In the genomic region with DNA sequence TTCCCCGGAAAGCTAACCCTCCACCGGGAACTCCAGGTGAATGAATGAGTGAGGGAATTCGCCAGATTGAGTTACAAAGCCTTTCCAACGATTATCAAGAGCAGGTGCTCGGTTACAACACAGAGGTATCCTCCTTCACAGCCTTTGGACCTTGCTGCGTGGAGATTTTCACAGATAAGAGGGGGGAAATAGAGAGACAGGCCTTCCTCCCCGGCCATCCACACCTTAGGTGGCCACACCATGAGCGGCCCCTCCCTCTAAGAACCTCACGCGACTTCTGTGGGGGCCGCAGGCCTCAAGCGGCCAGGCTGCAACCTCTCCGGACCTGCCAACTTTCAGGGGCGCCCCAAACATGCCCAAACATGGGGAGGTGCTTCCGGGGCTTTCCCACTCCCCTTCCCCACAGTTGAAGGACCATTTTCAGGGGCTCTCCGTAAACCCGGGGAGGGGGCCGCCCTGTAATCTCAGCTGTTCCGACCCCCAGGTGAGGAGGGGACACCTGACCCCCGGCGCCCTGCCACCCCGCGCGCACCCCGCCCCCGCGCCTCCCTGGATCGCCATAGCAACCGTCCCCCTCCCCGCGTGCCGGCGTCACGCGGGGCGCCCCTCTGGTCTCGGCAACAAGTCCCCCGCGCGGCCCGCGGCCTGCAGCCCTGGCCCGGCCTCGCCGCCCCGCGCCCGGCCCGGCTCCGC, we compare ENCODE assay signal across 8 cellular contexts. TPM values are rescaled to one million over a fixed set of nuclear protein-coding genes. Genes with fewer than 3 reads are reported as not detected.
DNase-seq lines count a peak whose midpoint lies in the region; ATAC-seq and TF ChIP-seq lines count a peak whose summit lies in the region.

No MANE protein-coding gene starts in this region.

- H3K4me2 ChIP-seq in skeletal muscle satellite cell (ENCODE audit: low read length): peak overlapping the region; percentile 99

- TF ChIP-seq POLR2A in NB4 (IDR thresholded peaks at IDR 0.05; ENCODE audit: extremely low read depth, insufficient read length): no peak

- H3K4me1 ChIP-seq in iPS DF 6.9 (ENCODE audit: control insufficient read depth, insufficient read depth, low read length) (peaks cover 7% of the 10 kb centered on the region), skeletal muscle satellite cell (ENCODE audit: control insufficient read depth, insufficient read depth, low read length) (peaks cover 20% of the 10 kb centered on the region)

- no CpG with 5 or more reads among the region's 50 CpGs for WGBS in iPS DF 6.9 (ENCODE audit: insufficient coverage, insufficient read length)

- peak overlapping the region; percentile 79 for H3K9ac ChIP-seq in skeletal muscle satellite cell (ENCODE audit: low read depth, low read length)

- peak; percentile 17 for ATAC-seq in GM21786 (IDR thresholded peaks at IDR 0.05; ENCODE audit: unreplicated experiment)

- no peaks in the 10 kb centered on the region for H3K27me3 ChIP-seq in iPS DF 6.9 (ENCODE audit: control insufficient read depth, insufficient read depth, low read length)
- peaks cover 4% of the 10 kb centered on the region for H3K27me3 ChIP-seq in skeletal muscle satellite cell (ENCODE audit: control insufficient read depth, insufficient read depth, low read length)

- H3K4me3 ChIP-seq in GM12875 (ENCODE audit: low read depth, low read length) (peak overlapping the region; percentile 60), NB4 (ENCODE audit: low read depth, low read length) (peak overlapping the region; percentile 94), iPS DF 6.9 (ENCODE audit: low read length) (peak overlapping the region; percentile 82), skeletal muscle satellite cell (ENCODE audit: low read length) (peak overlapping the region; percentile 79)

- TF ChIP-seq CTCF in GM12875 (IDR thresholded peaks at IDR 0.05; ENCODE audit: borderline replicate concordance, insufficient read depth, low read depth, low read length) (no peak), NB4 (IDR thresholded peaks at IDR 0.05; ENCODE audit: low read depth, low read length) (no peak)

- H3K9me3 ChIP-seq in iPS DF 6.9 (ENCODE audit: control insufficient read depth, insufficient read depth, low read length) (no peaks in the 10 kb centered on the region), skeletal muscle satellite cell (replicated peaks; ENCODE audit: low read length) (no peaks in the 10 kb centered on the region)

- DNase-seq in NB4 (ENCODE audit: low read depth) (peak; percentile 42), iPS DF 6.9 (ENCODE audit: low read depth, low spot score) (no peak), islet precursor cell (no peak)
- DNase-seq in activated naive CD4-positive, alpha-beta T cell treated with anti-CD3 and anti-CD28 coated beads, Interleukin-2, amount 50 U/mL, for 16 hours: peak; percentile 42
- DNase-seq in effector CD4-positive, alpha-beta T cell: no peak

- H3K27ac ChIP-seq in iPS DF 6.9 (ENCODE audit: low read length): no peak overlapping the region

- H3K36me3 ChIP-seq in iPS DF 6.9 (ENCODE audit: control insufficient read depth, insufficient read depth, low read length): no peaks in the 10 kb centered on the region
- no peaks in the 10 kb centered on the region for H3K36me3 ChIP-seq in skeletal muscle satellite cell (ENCODE audit: insufficient read depth, low read length)

RNA-seq across cellular contexts. Expression of gene DENND1A, which starts 0.6 kb away (rescaled TPM):
- total RNA-seq in skeletal muscle satellite cell (2012; rRNA removed): 19.0 and 19.7 TPM in 2 replicates

Comparison
In these comparisons a context has a peak if more than half of its experiments do, and no peak if none do; other contexts are left out.
1. DNase-seq: peak in NB4 (single experiment) and activated naive CD4-positive, alpha-beta T cell treated with anti-CD3 and anti-CD28 coated beads, Interleukin-2, amount 50 U/mL, for 16 hours (single experiment); none in iPS DF 6.9 (single experiment), islet precursor cell (single experiment) and effector CD4-positive, alpha-beta T cell (single experiment).
2. Peak in every context shown above with its lines, with median percentiles within 50 percentile points of each other: H3K4me3 ChIP-seq.